Comparison of ENCODE assay signal across 1 cellular context in the genomic region with DNA sequence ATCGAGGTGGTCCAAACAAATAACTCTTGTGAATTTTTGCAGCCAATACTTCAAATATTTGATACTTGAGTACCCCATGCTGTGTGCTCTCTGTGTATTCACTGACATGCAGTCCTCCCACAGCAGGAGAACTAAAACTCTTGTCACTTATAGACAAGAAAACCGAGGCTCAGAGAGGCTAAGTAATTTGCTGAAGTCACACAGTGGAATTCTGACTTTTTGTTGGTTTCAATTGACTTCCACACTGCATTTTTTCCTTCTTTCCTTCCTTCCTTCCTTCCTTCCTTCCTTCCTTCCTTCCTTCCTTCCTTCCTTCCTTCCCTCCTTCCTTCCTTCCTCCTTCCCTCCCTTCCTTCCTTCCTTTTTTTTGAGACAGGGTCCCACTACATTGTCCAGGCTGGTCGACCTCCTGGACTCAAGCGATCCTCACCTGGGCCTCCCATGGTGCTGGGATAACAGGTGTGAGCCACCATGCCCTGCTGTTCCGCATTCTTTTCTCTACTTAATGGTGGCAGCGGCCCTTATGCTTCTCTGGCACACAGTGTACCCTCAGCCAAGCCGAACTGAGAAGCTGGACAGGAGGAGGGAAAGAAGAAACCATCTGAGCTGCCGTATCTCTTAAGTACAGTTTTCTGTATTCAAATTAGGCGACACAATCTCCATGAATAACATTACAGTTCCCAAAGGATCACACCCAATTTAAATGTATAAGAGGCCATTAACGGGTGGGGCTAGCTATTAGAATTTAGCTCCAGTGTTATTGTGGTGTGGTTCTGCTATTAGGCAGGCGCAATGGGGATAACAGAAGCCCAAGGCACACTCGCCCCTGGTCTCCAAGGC.
TF ChIP-seq lines count a peak whose summit lies in the region.

No MANE protein-coding gene starts in this region.

TF ChIP-seq in K562, 482 proteins besides CTCF, POLR2A, EP300 and RAD21:
- TF ChIP-seq U2AF1 (optimal IDR thresholded peaks at IDR 0.05; ENCODE audit: low read depth, low read length) (peak; percentile 25), BCOR (IDR thresholded peaks at IDR 0.05) (peak; percentile 91), SMARCA5 (IDR thresholded peaks at IDR 0.05) (peak; percentile 72; the same call in 1 of the 2 replicates), SMARCE1 (IDR thresholded peaks at IDR 0.05) (no peak), RBM25 (IDR thresholded peaks at IDR 0.05; ENCODE audit: low read depth, low read length, severe bottlenecking) (peak; percentile 88), ZNF121 (CRISPR knock-in tag; conservative IDR thresholded peaks at IDR 0.05) (peak; percentile 57; the same call in 1 of the 2 replicates), TRIM28 (IDR thresholded peaks at IDR 0.05) (no peak), ZFP36 (IDR thresholded peaks at IDR 0.05; ENCODE audit: low read depth, low read length, partially characterized antibody) (peak; percentile 33), KDM1A (IDR thresholded peaks at IDR 0.05) (peak; percentile 10 to 49; a peak in 2 of 4 replicates)
- TF ChIP-seq, protein P1, sequence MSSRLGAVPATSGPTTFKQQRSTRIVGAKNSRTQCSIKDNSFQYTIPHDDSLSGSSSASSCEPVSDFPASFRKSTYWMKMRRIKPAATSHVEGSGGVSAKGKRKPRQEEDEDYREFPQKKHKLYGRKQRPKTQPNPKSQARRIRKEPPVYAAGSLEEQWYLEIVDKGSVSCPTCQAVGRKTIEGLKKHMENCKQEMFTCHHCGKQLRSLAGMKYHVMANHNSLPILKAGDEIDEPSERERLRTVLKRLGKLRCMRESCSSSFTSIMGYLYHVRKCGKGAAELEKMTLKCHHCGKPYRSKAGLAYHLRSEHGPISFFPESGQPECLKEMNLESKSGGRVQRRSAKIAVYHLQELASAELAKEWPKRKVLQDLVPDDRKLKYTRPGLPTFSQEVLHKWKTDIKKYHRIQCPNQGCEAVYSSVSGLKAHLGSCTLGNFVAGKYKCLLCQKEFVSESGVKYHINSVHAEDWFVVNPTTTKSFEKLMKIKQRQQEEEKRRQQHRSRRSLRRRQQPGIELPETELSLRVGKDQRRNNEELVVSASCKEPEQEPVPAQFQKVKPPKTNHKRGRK (tag; IDR thresholded peaks at IDR 0.05) = 0 out of 2 replicates have a peak, but pooled peaks have one; percentile 42
- TF ChIP-seq, protein P2, sequence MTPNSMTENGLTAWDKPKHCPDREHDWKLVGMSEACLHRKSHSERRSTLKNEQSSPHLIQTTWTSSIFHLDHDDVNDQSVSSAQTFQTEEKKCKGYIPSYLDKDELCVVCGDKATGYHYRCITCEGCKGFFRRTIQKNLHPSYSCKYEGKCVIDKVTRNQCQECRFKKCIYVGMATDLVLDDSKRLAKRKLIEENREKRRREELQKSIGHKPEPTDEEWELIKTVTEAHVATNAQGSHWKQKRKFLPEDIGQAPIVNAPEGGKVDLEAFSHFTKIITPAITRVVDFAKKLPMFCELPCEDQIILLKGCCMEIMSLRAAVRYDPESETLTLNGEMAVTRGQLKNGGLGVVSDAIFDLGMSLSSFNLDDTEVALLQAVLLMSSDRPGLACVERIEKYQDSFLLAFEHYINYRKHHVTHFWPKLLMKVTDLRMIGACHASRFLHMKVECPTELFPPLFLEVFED (CRISPR knock-in tag; conservative IDR thresholded peaks at IDR 0.05) = 0 out of 2 replicates have a peak, but pooled peaks have one; percentile 29
- TF ChIP-seq, protein P3, sequence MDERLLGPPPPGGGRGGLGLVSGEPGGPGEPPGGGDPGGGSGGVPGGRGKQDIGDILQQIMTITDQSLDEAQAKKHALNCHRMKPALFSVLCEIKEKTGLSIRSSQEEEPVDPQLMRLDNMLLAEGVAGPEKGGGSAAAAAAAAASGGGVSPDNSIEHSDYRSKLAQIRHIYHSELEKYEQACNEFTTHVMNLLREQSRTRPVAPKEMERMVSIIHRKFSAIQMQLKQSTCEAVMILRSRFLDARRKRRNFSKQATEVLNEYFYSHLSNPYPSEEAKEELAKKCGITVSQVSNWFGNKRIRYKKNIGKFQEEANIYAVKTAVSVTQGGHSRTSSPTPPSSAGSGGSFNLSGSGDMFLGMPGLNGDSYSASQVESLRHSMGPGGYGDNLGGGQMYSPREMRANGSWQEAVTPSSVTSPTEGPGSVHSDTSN (CRISPR knock-in tag; IDR thresholded peaks at IDR 0.05; ENCODE audit: low read depth) = no peak
- TF ChIP-seq, protein P3 (tag; conservative IDR thresholded peaks at IDR 0.05; ENCODE audit: low read depth) = no peak
